8 cellular contexts compared by ENCODE assay signal in genomic region chr19:21022996-21023395, GRCh38. TPM values are rescaled to one million over a fixed set of nuclear protein-coding genes. Genes with fewer than 3 reads are reported as not detected.
DNase-seq lines count a peak whose midpoint lies in the region; ATAC-seq lines count a peak whose summit lies in the region.

No MANE protein-coding gene starts in this region.

- H3K36me3 Mint-ChIP-seq in activated CD4-positive, alpha-beta memory T cell treated with anti-CD3 and anti-CD28 coated beads, Interleukin-2, amount 10 ng/mL, durations not matched to agents 7 days and 5 days (ENCODE audit: low read depth): peaks cover 73% of the 10 kb centered on the region
- peaks cover 50 to 57% of the 10 kb centered on the region in 2 donors for H3K36me3 Mint-ChIP-seq in stimulated activated naive B cell treated with anti-CD40 and anti-IgM and Interleukin-4, amounts not matched to agents 10 μg/mL and 1 μg/mL and 100 μg/mL, for 72 hours

- POLR2A ChIA-PET in activated CD4-positive, alpha-beta memory T cell treated with anti-CD3 and anti-CD28 coated beads, Interleukin-2, amount 10 ng/mL, durations not matched to agents 7 days and 5 days (lab: Charles Lee): interaction anchor here (1.2 to 4.5 kb wide), 3 partner anchors 23 to 119 kb away, joined by 4 to 45 read pairs (median 6); partner anchors contain the start of genes ZNF431 and ZNF714

- peaks cover 3% of the 10 kb centered on the region for H3K9me3 Mint-ChIP-seq in activated CD4-positive, alpha-beta memory T cell treated with anti-CD3 and anti-CD28 coated beads, Interleukin-2, amount 10 ng/mL, durations not matched to agents 7 days and 5 days
- peaks cover 0 to 2% of the 10 kb centered on the region in 2 donors for H3K9me3 Mint-ChIP-seq in stimulated activated naive B cell treated with anti-CD40 and anti-IgM and Interleukin-4, amounts not matched to agents 10 μg/mL and 1 μg/mL and 100 μg/mL, for 72 hours

- H3K27ac Mint-ChIP-seq in activated CD4-positive, alpha-beta memory T cell treated with anti-CD3 and anti-CD28 coated beads, Interleukin-2, amount 10 ng/mL, durations not matched to agents 7 days and 5 days: peak overlapping the region; percentile 66
- H3K27ac Mint-ChIP-seq in stimulated activated naive B cell treated with anti-CD40 and anti-IgM and Interleukin-4, amounts not matched to agents 10 μg/mL and 1 μg/mL and 100 μg/mL, for 72 hours: peak overlapping the region; percentile 79

- peak; percentile 45 to 52 for ATAC-seq in activated CD4-positive, CD25-positive, alpha-beta regulatory T cell treated with anti-CD3 and anti-CD28 coated beads, Interleukin-2, amount 50 U/mL, for 24 hours
- peak; percentile 48 to 51 for ATAC-seq in stimulated activated naive B cell treated with anti-CD40 and anti-IgM and Interleukin-4, amounts not matched to agents 10 μg/mL and 1 μg/mL and 100 μg/mL, for 72 hours (replicated peaks)
- no peak for ATAC-seq in HG03039 (IDR thresholded peaks at IDR 0.05; ENCODE audit: unreplicated experiment)

- no peak for DNase-seq in activated CD4-positive, CD25-positive, alpha-beta regulatory T cell treated with anti-CD3 and anti-CD28 coated beads, Interleukin-2, amount 50 U/mL, for 72 hours
- no peak for DNase-seq in activated CD4-positive, alpha-beta memory T cell treated with anti-CD3 and anti-CD28 coated beads, Interleukin-2, amount 10 ng/mL, durations not matched to agents 7 days and 5 days
- DNase-seq in fibroblast of the conjunctiva (ENCODE audit: low read depth) (peak; percentile 70), D341Med (ENCODE audit: low spot score) (no peak), globus pallidus (ENCODE audit: low spot score) (no peak)
- peak; percentile 49 for DNase-seq in stimulated activated naive B cell treated with anti-CD40 and anti-IgM and Interleukin-4, amounts not matched to agents 10 μg/mL and 1 μg/mL and 100 μg/mL, for 72 hours

- no peaks in the 10 kb centered on the region for H3K27me3 Mint-ChIP-seq in activated CD4-positive, alpha-beta memory T cell treated with anti-CD3 and anti-CD28 coated beads, Interleukin-2, amount 10 ng/mL, durations not matched to agents 7 days and 5 days
- H3K27me3 Mint-ChIP-seq in stimulated activated naive B cell treated with anti-CD40 and anti-IgM and Interleukin-4, amounts not matched to agents 10 μg/mL and 1 μg/mL and 100 μg/mL, for 72 hours: no peaks in the 10 kb centered on the region

- peak overlapping the region; percentile 99 for H3K4me3 Mint-ChIP-seq in activated CD4-positive, alpha-beta memory T cell treated with anti-CD3 and anti-CD28 coated beads, Interleukin-2, amount 10 ng/mL, durations not matched to agents 7 days and 5 days
- peak overlapping the region; percentile 100 for H3K4me3 Mint-ChIP-seq in stimulated activated naive B cell treated with anti-CD40 and anti-IgM and Interleukin-4, amounts not matched to agents 10 μg/mL and 1 μg/mL and 100 μg/mL, for 72 hours

- H3K4me1 Mint-ChIP-seq in activated CD4-positive, alpha-beta memory T cell treated with anti-CD3 and anti-CD28 coated beads, Interleukin-2, amount 10 ng/mL, durations not matched to agents 7 days and 5 days: peaks cover 58% of the 10 kb centered on the region
- peaks cover 21 to 64% of the 10 kb centered on the region in 2 donors for H3K4me1 Mint-ChIP-seq in stimulated activated naive B cell treated with anti-CD40 and anti-IgM and Interleukin-4, amounts not matched to agents 10 μg/mL and 1 μg/mL and 100 μg/mL, for 72 hours

- CTCF ChIA-PET in activated CD4-positive, alpha-beta memory T cell treated with anti-CD3 and anti-CD28 coated beads, Interleukin-2, amount 10 ng/mL, durations not matched to agents 7 days and 5 days (lab: Charles Lee): no interaction called here

RNA-seq across cellular contexts. Expression of gene ZNF430, which starts 2.5 kb away (rescaled TPM):
- total RNA-seq in activated CD4-positive, alpha-beta memory T cell treated with anti-CD3 and anti-CD28 coated beads, Interleukin-2, amount 10 ng/mL, durations not matched to agents 7 days and 5 days: 10 to 100 TPM; 24.0 to 27.0 TPM

RNA-seq across cellular contexts. Expression of gene ZNF714, which starts 59.0 kb away (rescaled TPM):
- 10 to 100 TPM; 20.4 to 23.7 TPM for total RNA-seq in activated CD4-positive, alpha-beta memory T cell treated with anti-CD3 and anti-CD28 coated beads, Interleukin-2, amount 10 ng/mL, durations not matched to agents 7 days and 5 days

Comparison
In these comparisons a context has a peak if more than half of its experiments do, and no peak if none do; other contexts are left out.
1. DNase-seq: peak in fibroblast of the conjunctiva (single experiment) and stimulated activated naive B cell treated with anti-CD40 and anti-IgM and Interleukin-4, amounts not matched to agents 10 μg/mL and 1 μg/mL and 100 μg/mL, for 72 hours (single experiment); none in activated CD4-positive, CD25-positive, alpha-beta regulatory T cell treated with anti-CD3 and anti-CD28 coated beads, Interleukin-2, amount 50 U/mL, for 72 hours (single experiment), activated CD4-positive, alpha-beta memory T cell treated with anti-CD3 and anti-CD28 coated beads, Interleukin-2, amount 10 ng/mL, durations not matched to agents 7 days and 5 days (single experiment), D341Med (single experiment) and globus pallidus (single experiment).